21 cellular contexts compared by ENCODE assay signal in genomic region chr12:101653503-101653902, GRCh38. TPM values are rescaled to one million over a fixed set of nuclear protein-coding genes. Genes with fewer than 3 reads are reported as not detected.
"Had no signal": no experiment of that assay in that cellular context is flagged by ENCODE, and none has a peak within 500 bp of the region (broad histone marks: within the 10 kb centered on the region; RNA-seq: fewer than 3 reads in every experiment).

No MANE protein-coding gene starts in this region.

- H3K27me3 ChIP-seq: right atrium auricular region, upper lobe of right lung had no signal

- H3K4me3 ChIP-seq: cardiac muscle cell, dorsolateral prefrontal cortex, lower lobe of right lung, prostate gland, right atrium auricular region, skin epidermis, thoracic aorta, upper lobe of right lung had no signal

- H3K36me3 ChIP-seq: cardiac muscle cell, lower lobe of right lung, prostate gland, right atrium auricular region, thoracic aorta, upper lobe of right lung had no signal

- DNase-seq: activated CD4-positive, alpha-beta memory T cell treated with anti-CD3 and anti-CD28 coated beads, Interleukin-2, amount 10 ng/mL, durations not matched to agents 7 days and 5 days; activated CD4-positive, alpha-beta T cell treated with anti-CD3 and anti-CD28 coated beads for 4 hours; activated CD8-positive, alpha-beta memory T cell treated with anti-CD3 and anti-CD28 coated beads, Interleukin-2, amount 10 ng/mL, durations not matched to agents 7 days and 5 days; activated naive CD8-positive, alpha-beta T cell treated with anti-CD3 and anti-CD28 coated beads for 36 hours; amniotic stem cell; dorsolateral prefrontal cortex; endodermal cell; foreskin fibroblast; islet precursor cell; lower lobe of right lung; stimulated activated CD4-positive, alpha-beta T cell treated with anti-CD3 and anti-CD28 coated beads, Interleukin-15, amount 100 ng/mL, for 24 hours; stimulated activated CD4-positive, alpha-beta T cell treated with anti-CD3 and anti-CD28 coated beads, Interleukin-2, amount 100 ng/mL, for 48 hours; upper lobe of right lung had no signal

- H3K9me3 ChIP-seq: lower lobe of right lung, prostate gland, right atrium auricular region, thoracic aorta, upper lobe of right lung had no signal

- ATAC-seq: activated CD8-positive, alpha-beta memory T cell treated with anti-CD3 and anti-CD28 coated beads, Interleukin-2, amount 10 ng/mL, durations not matched to agents 7 days and 5 days; lower lobe of right lung; upper lobe of right lung had no signal

- H3K27ac ChIP-seq: cardiac muscle cell, dorsolateral prefrontal cortex, epithelial cell of prostate, lower lobe of right lung, prostate gland, right atrium auricular region, skin epidermis, thoracic aorta, upper lobe of right lung had no signal

- H3K4me1 ChIP-seq: lower lobe of right lung, prostate gland, right atrium auricular region, upper lobe of right lung had no signal

RNA-seq across cellular contexts. Expression of gene MYBPC1, which starts 58.7 kb away (rescaled TPM):
- total RNA-seq: activated CD4-positive, alpha-beta memory T cell treated with anti-CD3 and anti-CD28 coated beads, Interleukin-2, amount 10 ng/mL, durations not matched to agents 7 days and 5 days; activated CD8-positive, alpha-beta memory T cell treated with anti-CD3 and anti-CD28 coated beads, Interleukin-2, amount 10 ng/mL, durations not matched to agents 7 days and 5 days; activated naive CD8-positive, alpha-beta T cell treated with anti-CD3 and anti-CD28 coated beads for 36 hours; cardiac muscle cell; endodermal cell; lower lobe of right lung; omental fat pad; T-helper 2 cell treated with Interferon-gamma antibody and Interleukin-4, amounts not matched to agents 100 ng/mL and 5 ng/mL, for 36 hours; upper lobe of right lung had no signal
- polyA plus RNA-seq: cardiac muscle cell had no signal
